ENCODE assay signal across 17 cellular contexts in genomic region chrX:40189018-40189417, GRCh38.
DNase-seq lines count a peak whose midpoint lies in the region; ATAC-seq, FAIRE-seq and TF ChIP-seq lines count a peak whose summit lies in the region.
"Had no signal": no experiment of that assay in that cellular context is flagged by ENCODE, and none has a peak within 500 bp of the region (broad histone marks: within the 10 kb centered on the region; RNA-seq: fewer than 3 reads in every experiment).

No MANE protein-coding gene starts in this region.

- H3K4me2 ChIP-seq in astrocyte (ENCODE audit: low read length) = no peak overlapping the region

- H3K9ac ChIP-seq in astrocyte (ENCODE audit: low read length) = no peak overlapping the region

- peaks cover 3% of the 10 kb centered on the region for H3K9me3 ChIP-seq in astrocyte (ENCODE audit: insufficient read depth, low read depth, low read length)
- H3K9me3 ChIP-seq: suprapubic skin had no signal

- no peak overlapping the region for H3K27ac Mint-ChIP-seq in astrocyte (ENCODE audit: unreplicated experiment)
- H3K27ac Mint-ChIP-seq: CD4-positive, alpha-beta T cell had no signal

- no peak overlapping the region for H3K4me3 ChIP-seq in astrocyte (ENCODE audit: insufficient read depth, low read depth, low read length)
- H3K4me3 ChIP-seq: gastrocnemius medialis, suprapubic skin had no signal

- peaks cover 5% of the 10 kb centered on the region for H3K9me3 Mint-ChIP-seq in astrocyte (ENCODE audit: unreplicated experiment)

- H3K79me2 ChIP-seq in astrocyte (ENCODE audit: insufficient read depth, low read length) = no peaks in the 10 kb centered on the region

- no peak for ATAC-seq in GM19324 (IDR thresholded peaks at IDR 0.05; ENCODE audit: low FRiP score, unreplicated experiment)
- ATAC-seq: gastrocnemius medialis, right cardiac atrium had no signal

- peaks cover 13% of the 10 kb centered on the region for H3K27me3 Mint-ChIP-seq in astrocyte (ENCODE audit: low read depth, unreplicated experiment)
- H3K27me3 Mint-ChIP-seq: CD4-positive, alpha-beta T cell had no signal

- no peaks in the 10 kb centered on the region for H3K4me1 ChIP-seq in astrocyte (ENCODE audit: insufficient read depth, low read length)
- H3K4me1 ChIP-seq: gastrocnemius medialis had no signal

- no peaks in the 10 kb centered on the region for H3K27me3 ChIP-seq in astrocyte (ENCODE audit: insufficient read depth, low read length)
- H3K27me3 ChIP-seq: gastrocnemius medialis, suprapubic skin had no signal

- no peaks in the 10 kb centered on the region for H3K36me3 Mint-ChIP-seq in astrocyte (ENCODE audit: low read depth, unreplicated experiment)

- H4K20me1 ChIP-seq in astrocyte (ENCODE audit: insufficient read depth, low read length) = no peaks in the 10 kb centered on the region

- FAIRE-seq in astrocyte (lab: Jason Lieb, UNC) = peak; percentile 88
- FAIRE-seq: G401.6 had no signal

- H3K36me3 ChIP-seq in astrocyte (ENCODE audit: insufficient read depth, low read length) = no peaks in the 10 kb centered on the region
- H3K36me3 ChIP-seq: gastrocnemius medialis, suprapubic skin had no signal

- H3K4me3 Mint-ChIP-seq in astrocyte (ENCODE audit: unreplicated experiment) = no peak overlapping the region
- H3K4me3 Mint-ChIP-seq: CD4-positive, alpha-beta T cell; neural crest cell had no signal

- TF ChIP-seq CTCF in astrocyte (IDR thresholded peaks at IDR 0.05; ENCODE audit: insufficient read depth, low read depth, low read length) = no peak

- no peak overlapping the region for H2AFZ ChIP-seq in astrocyte (ENCODE audit: low read depth, low read length)

- no peaks in the 10 kb centered on the region for H3K4me1 Mint-ChIP-seq in astrocyte (ENCODE audit: low read depth, unreplicated experiment)

- no peak overlapping the region for H3K27ac ChIP-seq in astrocyte (ENCODE audit: low read depth, low read length)
- H3K27ac ChIP-seq: gastrocnemius medialis, suprapubic skin had no signal

- DNase-seq in EL (peak; percentile 85), M059J (ENCODE audit: low read depth) (peak; percentile 85), astrocyte (ENCODE audit: low read depth) (peak; percentile 31), kidney tubule cell (ENCODE audit: low spot score) (peak; percentile 70), NCI-H1105 (lab: John Stamatoyannopoulos, UW) (no peak), OCI-M2 (lab: John Stamatoyannopoulos, UW; ENCODE audit: unreplicated experiment) (no peak)
- DNase-seq: activated CD4-positive, alpha-beta T cell treated with anti-CD3 and anti-CD28 coated beads, Interleukin-2, amount 50 U/mL, for 4 hours; CD4-positive, alpha-beta T cell; effector memory CD4-positive, alpha-beta T cell; gastrocnemius medialis; NK-92 treated with Interleukin-12 subunit alpha and Interleukin-12 subunit beta, amount 100 ng/mL, for 24 hours; right cardiac atrium; Right ventricle myocardium superior had no signal

Comparison
In these comparisons a context has a peak if more than half of its experiments do, and no peak if none do; other contexts are left out.
1. DNase-seq: peak in EL (single experiment), M059J (single experiment), astrocyte (single experiment) and kidney tubule cell (single experiment); none in NCI-H1105 (single experiment) and OCI-M2 (single experiment).